Comparison of ENCODE assay signal across 21 cellular contexts in the genomic region with DNA sequence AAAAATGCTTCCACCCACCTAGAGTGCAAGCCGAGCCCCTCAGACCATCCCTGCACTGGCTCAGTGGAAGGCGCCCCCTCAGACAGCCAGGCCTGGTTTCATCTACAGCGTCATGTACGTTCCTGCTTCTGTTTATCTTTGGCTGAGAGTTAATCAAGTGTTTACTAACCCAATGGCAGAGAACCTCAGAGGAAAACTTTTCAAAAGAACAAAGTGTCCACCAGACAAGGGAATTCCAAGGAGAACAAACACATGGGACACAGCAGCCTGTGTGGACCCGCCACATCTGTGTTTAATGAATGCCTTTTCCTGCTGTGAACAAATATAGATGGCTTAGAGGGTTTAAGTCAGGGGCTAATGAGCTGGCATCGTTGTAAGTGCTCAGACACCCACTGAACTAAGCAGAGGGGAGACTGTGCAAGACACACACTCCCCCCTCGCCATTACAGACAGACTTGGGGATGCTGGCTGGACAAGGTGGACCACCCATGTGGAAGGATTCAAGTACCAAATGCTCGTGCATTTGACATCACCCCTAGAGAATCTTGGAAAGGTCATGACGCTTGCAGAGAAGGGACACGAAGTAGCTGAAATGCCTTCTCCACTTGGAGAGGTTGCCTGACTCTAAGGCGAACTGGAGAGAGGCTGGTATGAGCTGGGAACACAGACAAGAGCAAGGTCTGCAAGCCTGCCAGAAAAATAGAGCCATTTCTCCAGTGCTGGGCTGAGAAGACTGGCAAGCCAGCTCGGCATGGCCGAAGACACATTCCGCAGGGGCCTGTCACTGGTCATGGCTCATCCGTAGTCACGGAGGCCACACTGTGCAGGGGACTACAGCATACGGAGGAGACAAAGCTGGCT. TPM values are rescaled to one million over a fixed set of nuclear protein-coding genes. Genes with fewer than 3 reads are reported as not detected.
DNase-seq lines count a peak whose midpoint lies in the region; ATAC-seq, FAIRE-seq and TF ChIP-seq lines count a peak whose summit lies in the region.
"Had no signal": no experiment of that assay in that cellular context is flagged by ENCODE, and none has a peak within 500 bp of the region (broad histone marks: within the 10 kb centered on the region; RNA-seq: fewer than 3 reads in every experiment).

No MANE protein-coding gene starts in this region.

- H3K27me3 ChIP-seq in Peyer's patch (no peaks in the 10 kb centered on the region), GM23338 (ENCODE audit: insufficient read depth) (no peaks in the 10 kb centered on the region), WERI-Rb-1 (ENCODE audit: insufficient read depth, low read depth, severe bottlenecking) (peaks cover 97% of the 10 kb centered on the region)
- H3K27me3 ChIP-seq: pancreas, uterus had no signal

- H3K79me2 ChIP-seq in GM23338 (replicated peaks; ENCODE audit: insufficient read depth): no peaks in the 10 kb centered on the region

- H3K36me3 Mint-ChIP-seq in progenitor cell of endocrine pancreas (ENCODE audit: insufficient read depth) (no peaks in the 10 kb centered on the region), GM23338 (ENCODE audit: low read depth) (no peaks in the 10 kb centered on the region)
- H3K36me3 Mint-ChIP-seq: brain; CD8-positive, alpha-beta memory T cell had no signal

- TF ChIP-seq CTCF in AG10803 (conservative IDR thresholded peaks at IDR 0.05; ENCODE audit: low read length): no peak
- TF ChIP-seq CTCF in Peyer's patch (IDR thresholded peaks at IDR 0.05): no peak
- TF ChIP-seq CTCF in fibroblast of mammary gland (conservative IDR thresholded peaks at IDR 0.05; ENCODE audit: control insufficient read depth, insufficient read depth, low read depth, low read length): no peak
- TF ChIP-seq CTCF in progenitor cell of endocrine pancreas (IDR thresholded peaks at IDR 0.05; ENCODE audit: unreplicated experiment): no peak
- no peak for TF ChIP-seq CTCF in GM23338 (conservative IDR thresholded peaks at IDR 0.05; ENCODE audit: low read depth in 2 of 2)
- no peak for TF ChIP-seq CTCF in WERI-Rb-1 (IDR thresholded peaks at IDR 0.05; ENCODE audit: low read depth, low read length)

- DNase-seq in AG10803 (ENCODE audit: low read depth) (peak; percentile 50), Peyer's patch (no peak), fibroblast of mammary gland (ENCODE audit: low read depth) (peak; percentile 4), progenitor cell of endocrine pancreas (ENCODE audit: low spot score, unreplicated experiment) (no peak), SHP77 (lab: John Stamatoyannopoulos, UW) (no peak), GM23338 (ENCODE audit: low spot score) (no peak), WERI-Rb-1 (no peak), H54 (ENCODE audit: insufficient read length, low spot score) (no peak)
- DNase-seq: activated CD4-positive, alpha-beta T cell treated with anti-CD3 and anti-CD28 coated beads for 4 hours; activated CD8-positive, alpha-beta memory T cell treated with anti-CD3 and anti-CD28 coated beads, Interleukin-2, amount 50 U/mL, for 4 hours; CD8-positive, alpha-beta memory T cell; DND-41; kidney; NCI-H187; pancreas; stimulated activated naive CD4-positive, alpha-beta T cell; T-helper 9 cell; uterus had no signal

- H3K4me3 ChIP-seq in AG10803 (ENCODE audit: low read length) (no peak overlapping the region), Peyer's patch (no peak overlapping the region), fibroblast of mammary gland (ENCODE audit: control insufficient read depth, low read depth, low read length) (no peak overlapping the region), GM23338 (no peak overlapping the region), WERI-Rb-1 (ENCODE audit: low read depth, low read length) (no peak overlapping the region)
- H3K4me3 ChIP-seq: esophagus muscularis mucosa, pancreas, uterus had no signal

- no peaks in the 10 kb centered on the region for H3K9me3 ChIP-seq in Peyer's patch
- no peaks in the 10 kb centered on the region for H3K9me3 ChIP-seq in WERI-Rb-1 (ENCODE audit: severe bottlenecking)
- H3K9me3 ChIP-seq: pancreas, uterus had no signal

- H2AFZ ChIP-seq in GM23338: no peak overlapping the region

- no peak overlapping the region for H3K4me2 ChIP-seq in GM23338

- TF ChIP-seq POLR2A in Peyer's patch (IDR thresholded peaks at IDR 0.05): no peak
- TF ChIP-seq POLR2A in H54 (IDR thresholded peaks at IDR 0.05; ENCODE audit: low read depth, low read length): no peak

- H3K4me1 Mint-ChIP-seq in progenitor cell of endocrine pancreas (ENCODE audit: low read depth): peaks cover 10% of the 10 kb centered on the region
- H3K4me1 Mint-ChIP-seq in GM23338: peaks cover 10% of the 10 kb centered on the region
- H3K4me1 Mint-ChIP-seq: CD8-positive, alpha-beta memory T cell had no signal

- H3K4me3 Mint-ChIP-seq in progenitor cell of endocrine pancreas (ENCODE audit: low read depth) (no peak overlapping the region), GM23338 (no peak overlapping the region)
- H3K4me3 Mint-ChIP-seq: brain; CD8-positive, alpha-beta memory T cell had no signal

- H3K4me1 ChIP-seq in Peyer's patch (no peaks in the 10 kb centered on the region), GM23338 (ENCODE audit: insufficient read depth) (no peaks in the 10 kb centered on the region)
- H3K4me1 ChIP-seq: pancreas, uterus had no signal

- no peak for FAIRE-seq in H54 (lab: Jason Lieb, UNC)
- FAIRE-seq: kidney, pancreas had no signal

- H3K36me3 ChIP-seq in Peyer's patch: no peaks in the 10 kb centered on the region
- H3K36me3 ChIP-seq in GM23338 (ENCODE audit: insufficient read depth): no peaks in the 10 kb centered on the region
- no peaks in the 10 kb centered on the region for H3K36me3 ChIP-seq in WERI-Rb-1
- H3K36me3 ChIP-seq: esophagus muscularis mucosa, pancreas, uterus had no signal

- H3F3A ChIP-seq in GM23338 (replicated peaks; ENCODE audit: low read depth): no peaks in the 10 kb centered on the region

- ATAC-seq in GM23338: no peak
- ATAC-seq: HCT116, pancreas had no signal

- no peaks in the 10 kb centered on the region for H3K9me2 ChIP-seq in GM23338 (ENCODE audit: insufficient read depth)

- H3K27me3 Mint-ChIP-seq in progenitor cell of endocrine pancreas (peaks cover 42% of the 10 kb centered on the region), GM23338 (ENCODE audit: insufficient read depth, low read depth, poor library complexity) (peaks cover 6% of the 10 kb centered on the region)

- no peaks in the 10 kb centered on the region for H4K20me1 ChIP-seq in GM23338 (replicated peaks; ENCODE audit: insufficient read depth)

- H3K27ac ChIP-seq in Peyer's patch (peak overlapping the region in 3 of 4 donors; percentile 38 to 78 (median 57)), GM23338 (ENCODE audit: low read depth) (no peak overlapping the region), WERI-Rb-1 (no peak overlapping the region)
- H3K27ac ChIP-seq: pancreas, uterus had no signal

- H3K27ac Mint-ChIP-seq in progenitor cell of endocrine pancreas: peak overlapping the region; percentile 17
- no peak overlapping the region for H3K27ac Mint-ChIP-seq in GM23338
- H3K27ac Mint-ChIP-seq: CD8-positive, alpha-beta memory T cell had no signal

- H3K9me3 Mint-ChIP-seq in progenitor cell of endocrine pancreas (ENCODE audit: low read depth) (no peaks in the 10 kb centered on the region), GM23338 (no peaks in the 10 kb centered on the region; the same call in 2 of the 3 replicates)
- H3K9me3 Mint-ChIP-seq: CD8-positive, alpha-beta memory T cell had no signal

TF ChIP-seq in GM23338, 12 proteins besides CTCF, POLR2A, EP300 and RAD21:
- no peak for TF ChIP-seq STAT1 (IDR thresholded peaks at IDR 0.05; ENCODE audit: unreplicated experiment)
- TF ChIP-seq CREB1 (CRISPR knock-in tag; IDR thresholded peaks at IDR 0.05; ENCODE audit: low read depth): no peak

RNA-seq across cellular contexts. Expression of a gene that starts 53.5 kb away (rescaled TPM):
- 10 to 100 TPM in 1 of 4 donors, 1 to 10 TPM in 3; 5.4 to 23.1 (median 7.9) TPM for total RNA-seq in Peyer's patch
- 19.2 and 21.2 TPM in 2 replicates for total RNA-seq in progenitor cell of endocrine pancreas
- 30.2 and 40.5 TPM in 2 replicates for total RNA-seq in GM23338 (2014; rRNA removed; shearing (Covaris generic))
- polyA plus RNA-seq in GM23338 (2016; fragmentation: Nextera tagmentation; extraction: Ambion mirVana): 34.4 and 39.1 TPM in 2 replicates

Comparison
In these comparisons a context has a peak if more than half of its experiments do, and no peak if none do; other contexts are left out.
1. DNase-seq: peak in AG10803 (single experiment) and fibroblast of mammary gland (single experiment); none in Peyer's patch (0 of 3), progenitor cell of endocrine pancreas (single experiment), SHP77 (0 of 2), GM23338 (single experiment), WERI-Rb-1 (single experiment) and H54 (single experiment).
2. H3K27ac ChIP-seq: peak in Peyer's patch (3 of 4); none in GM23338 (single experiment) and WERI-Rb-1 (single experiment).